1 cellular context compared by ENCODE assay signal in genomic region chr20:38714308-38714707, GRCh38.
TF ChIP-seq lines count a peak whose summit lies in the region.

No MANE protein-coding gene starts in this region.

TF ChIP-seq in H1, 55 proteins besides CTCF, POLR2A, EP300 and RAD21:
- TF ChIP-seq GABPA (IDR thresholded peaks at IDR 0.05; ENCODE audit: borderline replicate concordance, insufficient read depth, low read length), result no peak
- no peak for TF ChIP-seq USF2 (IDR thresholded peaks at IDR 0.05; ENCODE audit: low read length)
- no peak for TF ChIP-seq NRF1 (IDR thresholded peaks at IDR 0.05; ENCODE audit: low read depth, low read length)
- TF ChIP-seq MAX (IDR thresholded peaks at IDR 0.05), result no peak
- TF ChIP-seq JUN (IDR thresholded peaks at IDR 0.05; ENCODE audit: low read depth, low read length), result no peak
- TF ChIP-seq POLR2AphosphoS5 (IDR thresholded peaks at IDR 0.05; ENCODE audit: low read depth, low read length), result no peak
- TF ChIP-seq KDM5A (IDR thresholded peaks at IDR 0.05; ENCODE audit: low read length), result no peak
- TF ChIP-seq CBX8 (IDR thresholded peaks at IDR 0.05; ENCODE audit: borderline replicate concordance, low read depth, low read length), result no peak
- TF ChIP-seq RNF2 (IDR thresholded peaks at IDR 0.05; ENCODE audit: borderline replicate concordance, low read depth, low read length, missing control alignments, poor library complexity, severe bottlenecking), result no peak
- no peak for TF ChIP-seq ZNF274 (IDR thresholded peaks at IDR 0.05; ENCODE audit: borderline replicate concordance, extremely low read depth, low read length)
- TF ChIP-seq ATF3 (IDR thresholded peaks at IDR 0.05; ENCODE audit: insufficient read depth, low read depth, low read length), result no peak
- no peak for TF ChIP-seq TAF1 (IDR thresholded peaks at IDR 0.05; ENCODE audit: low read depth, low read length)
TF ChIP-seq in H1: peak in this region for 0.
